In the genomic region with DNA sequence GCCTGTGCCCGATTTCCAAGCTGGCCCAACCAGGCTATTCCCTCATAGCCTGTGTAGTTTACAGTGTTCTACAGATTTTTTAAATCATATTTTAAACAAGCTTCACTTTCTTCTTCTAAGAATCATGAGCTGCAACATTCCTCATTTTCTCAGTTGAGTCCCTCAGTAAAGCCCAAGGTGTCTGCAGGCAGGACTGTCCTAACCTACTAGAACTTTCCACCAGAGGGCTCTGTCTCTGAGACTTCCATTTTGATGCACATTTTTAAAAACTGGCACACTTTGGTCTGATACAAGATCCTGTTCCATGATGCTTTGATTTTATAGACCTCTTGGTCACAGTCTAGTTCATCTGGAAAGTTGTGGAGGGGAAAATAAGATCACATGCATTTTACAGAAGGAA, we compare ENCODE assay signal across 8 cellular contexts. TPM values are rescaled to one million over a fixed set of nuclear protein-coding genes. Genes with fewer than 3 reads are reported as not detected.
DNase-seq lines count a peak whose midpoint lies in the region; ATAC-seq and TF ChIP-seq lines count a peak whose summit lies in the region.

No MANE protein-coding gene starts in this region.

- peak; percentile 51 for DNase-seq in stimulated activated CD4-positive, alpha-beta T cell treated with anti-CD3 and anti-CD28 coated beads, Interleukin-4, amount 100 ng/mL, for 24 hours
- no peak for DNase-seq in stimulated activated CD4-positive, alpha-beta T cell treated with anti-CD3 and anti-CD28 coated beads, Interleukin-12 subunit alpha, Interleukin-12 subunit beta, amount 100 ng/mL, for 4 hours
- DNase-seq in Peyer's patch = no peak
- DNase-seq in epithelial cell of esophagus (ENCODE audit: low read depth) = peak; percentile 24
- DNase-seq in type B pancreatic cell (ENCODE audit: extremely low spot score, unreplicated experiment) = no peak
- DNase-seq in stimulated activated CD4-positive, alpha-beta T cell treated with anti-CD3 and anti-CD28 coated beads, Interleukin-2, amount 100 ng/mL, for 48 hours = no peak
- no peak for DNase-seq in T1000 (lab: John Stamatoyannopoulos, UW)

- peak; percentile 28 to 61 (median 50) for TF ChIP-seq CTCF in Peyer's patch (IDR thresholded peaks at IDR 0.05)
- peak; percentile 51 for TF ChIP-seq CTCF in epithelial cell of esophagus (IDR thresholded peaks at IDR 0.05; ENCODE audit: insufficient read depth, low read depth, low read length, missing control alignments)
- TF ChIP-seq CTCF in type B pancreatic cell (conservative IDR thresholded peaks at IDR 0.05) = peak; percentile 60

- no peak for TF ChIP-seq POLR2A in Peyer's patch (IDR thresholded peaks at IDR 0.05)

- no peaks in the 10 kb centered on the region for H3K36me3 Mint-ChIP-seq in type B pancreatic cell

- H3K4me3 ChIP-seq in Peyer's patch (no peak overlapping the region), epithelial cell of esophagus (ENCODE audit: low read length) (no peak overlapping the region)

- H3K27me3 Mint-ChIP-seq in type B pancreatic cell = peaks cover 4% of the 10 kb centered on the region

- ATAC-seq in HG03571 (IDR thresholded peaks at IDR 0.05; ENCODE audit: unreplicated experiment) = no peak

- H3K27ac Mint-ChIP-seq in type B pancreatic cell = no peak overlapping the region

- H3K9me3 Mint-ChIP-seq in type B pancreatic cell = no peaks in the 10 kb centered on the region

- peak overlapping the region in 1 of 4 donors; percentile 39 for H3K27ac ChIP-seq in Peyer's patch

- no peak overlapping the region for H3K4me3 Mint-ChIP-seq in type B pancreatic cell

- no peaks in the 10 kb centered on the region for H3K36me3 ChIP-seq in Peyer's patch

- H3K4me1 ChIP-seq in Peyer's patch = peaks cover 4 to 36% (median 18%) of the 10 kb centered on the region in 4 donors

- H3K27me3 ChIP-seq in Peyer's patch = no peaks in the 10 kb centered on the region

- no peaks in the 10 kb centered on the region for H3K9me3 ChIP-seq in Peyer's patch

- peaks cover 7% of the 10 kb centered on the region for H3K4me1 Mint-ChIP-seq in type B pancreatic cell (ENCODE audit: unreplicated experiment)

RNA-seq across cellular contexts. Expression of a gene that starts 21.6 kb away (rescaled TPM):
- total RNA-seq in Peyer's patch (10 to 100 TPM in 1 of 4 donors, 1 to 10 TPM in 2, under 1 TPM in 1; 0.57 to 10.7 (median 5.2) TPM), type B pancreatic cell (ENCODE audit: low replicate concordance) (not detected in 2 replicates)

RNA-seq across cellular contexts. Expression of a gene that starts 34.6 kb away (rescaled TPM):
- total RNA-seq in Peyer's patch (10 to 100 TPM in 1 of 4 donors, 1 to 10 TPM in 3; 2.7 to 24.8 (median 5.2) TPM), type B pancreatic cell (ENCODE audit: low replicate concordance) (not detected in 2 replicates)

Comparison
In these comparisons a context has a peak if more than half of its experiments do, and no peak if none do; other contexts are left out.
1. DNase-seq: peak in stimulated activated CD4-positive, alpha-beta T cell treated with anti-CD3 and anti-CD28 coated beads, Interleukin-4, amount 100 ng/mL, for 24 hours (single experiment) and epithelial cell of esophagus (single experiment); none in stimulated activated CD4-positive, alpha-beta T cell treated with anti-CD3 and anti-CD28 coated beads, Interleukin-12 subunit alpha, Interleukin-12 subunit beta, amount 100 ng/mL, for 4 hours (single experiment), Peyer's patch (0 of 3), type B pancreatic cell (single experiment), stimulated activated CD4-positive, alpha-beta T cell treated with anti-CD3 and anti-CD28 coated beads, Interleukin-2, amount 100 ng/mL, for 48 hours (0 of 2) and T1000 (single experiment).
2. Peak in every context shown above with its lines, with median percentiles within 50 percentile points of each other: CTCF ChIP-seq.